Comparison of ENCODE assay signal across 1 cellular context in the genomic region with DNA sequence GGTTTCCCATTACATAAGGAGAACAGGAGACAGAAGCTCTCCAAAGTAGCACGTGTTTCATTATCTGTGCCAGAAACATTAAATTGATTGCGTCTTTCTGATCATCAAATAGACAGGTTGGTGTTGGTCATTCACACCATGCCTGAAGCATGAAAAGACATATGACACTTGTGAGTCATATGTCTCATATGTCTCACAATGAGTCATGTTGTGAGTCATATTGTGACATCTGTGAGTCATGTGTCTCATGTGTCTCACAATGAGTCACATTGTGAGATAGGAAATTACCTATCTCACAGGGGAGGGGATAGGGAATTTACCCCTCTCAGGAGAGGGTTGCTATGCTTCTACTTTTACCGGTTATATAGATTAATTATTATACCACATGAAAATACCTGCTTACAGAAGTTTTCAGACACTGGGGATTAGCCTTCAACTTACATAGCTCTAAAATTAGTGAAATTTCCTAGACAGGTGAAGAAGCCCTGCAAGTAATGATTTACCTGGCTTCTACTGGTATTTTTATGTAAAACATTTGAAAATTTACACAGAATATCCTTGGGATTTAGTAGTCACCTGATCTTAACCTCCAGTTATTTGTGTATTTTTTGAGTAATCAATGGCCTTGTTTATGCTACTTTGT.
A peak's percentile ranks its signal among the peaks of the same experiment; 100 is the strongest.
TF ChIP-seq lines count a peak whose summit lies in the region.

No MANE protein-coding gene starts in this region.

TF ChIP-seq in GM12878, 131 proteins besides CTCF, POLR2A, EP300 and RAD21 (continued from another document):
- TF ChIP-seq, protein P1, sequence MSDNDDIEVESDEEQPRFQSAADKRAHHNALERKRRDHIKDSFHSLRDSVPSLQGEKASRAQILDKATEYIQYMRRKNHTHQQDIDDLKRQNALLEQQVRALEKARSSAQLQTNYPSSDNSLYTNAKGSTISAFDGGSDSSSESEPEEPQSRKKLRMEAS (IDR thresholded peaks at IDR 0.05; ENCODE audit: low read depth, low read length), result peak; percentile 86
- TF ChIP-seq SUZ12 (IDR thresholded peaks at IDR 0.05; ENCODE audit: unreplicated experiment) (no peak), SMAD5 (IDR thresholded peaks at IDR 0.05; ENCODE audit: low read depth) (no peak), NRF1 (conservative IDR thresholded peaks at IDR 0.05; ENCODE audit: low read depth, low read length) (no peak), SP1 (IDR thresholded peaks at IDR 0.05; ENCODE audit: low read depth, low read length) (peak; percentile 56), TARDBP (IDR thresholded peaks at IDR 0.05; ENCODE audit: borderline replicate concordance) (no peak), RFX5 (IDR thresholded peaks at IDR 0.05; ENCODE audit: low read depth, low read length) (no peak), PAX5 (IDR thresholded peaks at IDR 0.05; ENCODE audit: borderline replicate concordance, low read depth, low read length) (peak; percentile 89), CEBPZ (IDR thresholded peaks at IDR 0.05; ENCODE audit: low read depth, low read length) (no peak), SMC3 (IDR thresholded peaks at IDR 0.05; ENCODE audit: borderline replicate concordance, low read length) (no peak), SIX5 (IDR thresholded peaks at IDR 0.05; ENCODE audit: low read depth, low read length, severe bottlenecking) (peak; percentile 16), ELK1 (IDR thresholded peaks at IDR 0.05; ENCODE audit: low read depth, low read length) (no peak), GATAD2B (conservative IDR thresholded peaks at IDR 0.05; ENCODE audit: low read depth) (peak; percentile 83; the same call in 1 of the 2 replicates)
- TF ChIP-seq, protein P2, sequence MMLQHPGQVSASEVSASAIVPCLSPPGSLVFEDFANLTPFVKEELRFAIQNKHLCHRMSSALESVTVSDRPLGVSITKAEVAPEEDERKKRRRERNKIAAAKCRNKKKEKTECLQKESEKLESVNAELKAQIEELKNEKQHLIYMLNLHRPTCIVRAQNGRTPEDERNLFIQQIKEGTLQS (IDR thresholded peaks at IDR 0.05; ENCODE audit: borderline replicate concordance, extremely low read depth, low read depth, low read length), result peak; percentile 72; the same call in 1 of the 2 replicates
- TF ChIP-seq, protein P3, sequence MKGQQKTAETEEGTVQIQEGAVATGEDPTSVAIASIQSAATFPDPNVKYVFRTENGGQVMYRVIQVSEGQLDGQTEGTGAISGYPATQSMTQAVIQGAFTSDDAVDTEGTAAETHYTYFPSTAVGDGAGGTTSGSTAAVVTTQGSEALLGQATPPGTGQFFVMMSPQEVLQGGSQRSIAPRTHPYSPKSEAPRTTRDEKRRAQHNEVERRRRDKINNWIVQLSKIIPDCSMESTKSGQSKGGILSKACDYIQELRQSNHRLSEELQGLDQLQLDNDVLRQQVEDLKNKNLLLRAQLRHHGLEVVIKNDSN (IDR thresholded peaks at IDR 0.05; ENCODE audit: borderline replicate concordance, extremely low read length, insufficient read depth, low read depth, low read length), result peak; percentile 64
